In the genomic region with DNA sequence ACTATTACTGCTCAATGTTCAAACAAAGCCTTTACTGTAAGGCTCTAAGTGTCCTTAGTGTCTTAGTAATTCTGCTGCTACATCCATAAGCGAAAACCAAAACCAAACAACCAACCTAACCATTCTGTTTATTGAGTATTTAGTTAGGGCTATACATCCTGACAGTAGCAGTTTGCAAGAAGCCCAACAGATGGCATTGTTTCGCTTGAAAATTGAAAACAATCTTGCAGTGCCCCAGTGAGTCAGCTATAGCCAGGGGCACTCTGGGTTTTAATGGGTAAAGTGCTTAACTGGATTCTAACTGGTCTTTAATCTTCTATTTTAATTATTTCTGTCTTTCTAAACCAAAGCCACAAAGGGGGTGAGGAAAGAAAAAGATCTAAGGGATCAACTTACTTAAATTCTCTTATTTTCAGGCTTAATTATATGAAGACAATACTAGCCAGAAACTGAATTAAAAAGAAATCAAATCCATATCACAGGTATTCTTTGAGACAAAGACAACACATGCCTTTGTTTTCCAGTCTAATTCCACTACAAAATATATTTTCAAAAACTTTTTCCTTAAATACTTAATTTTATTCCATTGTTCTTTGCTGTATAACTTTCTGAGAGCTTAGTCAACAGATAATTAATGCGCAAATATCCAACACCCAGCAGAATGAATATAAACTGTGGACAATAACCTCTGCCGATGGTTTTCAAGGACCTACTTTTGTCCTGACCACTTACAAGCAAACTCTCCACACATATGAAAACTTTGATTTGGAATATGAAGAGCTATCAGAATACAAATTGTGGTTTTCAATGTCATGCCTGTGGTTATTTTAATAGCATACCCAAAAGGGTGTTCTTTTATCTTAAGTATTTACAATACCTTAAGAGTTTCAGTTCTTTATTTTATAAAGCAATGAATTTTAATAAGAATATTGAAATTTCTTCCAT, we compare ENCODE assay signal across 1 cellular context.
TF ChIP-seq lines count a peak whose summit lies in the region.

No MANE protein-coding gene starts in this region.

TF ChIP-seq in H1, 55 proteins besides CTCF, POLR2A, EP300 and RAD21 (continued from another document):
- TF ChIP-seq TAF7 (optimal IDR thresholded peaks at IDR 0.05; ENCODE audit: borderline replicate concordance, low read depth, low read length) (no peak), MAFK (IDR thresholded peaks at IDR 0.05; ENCODE audit: low read depth, low read length) (no peak), HDAC2 (IDR thresholded peaks at IDR 0.05; ENCODE audit: borderline replicate concordance in 1 of 2, low read depth in 2 of 2, low read length in 2 of 2) (no peak), ZNF274 (IDR thresholded peaks at IDR 0.05; ENCODE audit: borderline replicate concordance, extremely low read depth, low read length) (no peak), GTF2F1 (IDR thresholded peaks at IDR 0.05; ENCODE audit: borderline replicate concordance, low read depth, low read length) (no peak), SIRT6 (IDR thresholded peaks at IDR 0.05; ENCODE audit: low read length) (no peak), BACH1 (IDR thresholded peaks at IDR 0.05; ENCODE audit: low read length) (peak; percentile 34; the same call in 1 of the 2 replicates), JUND (IDR thresholded peaks at IDR 0.05; ENCODE audit: low read length) (peak; percentile 64)
- TF ChIP-seq, protein P1, sequence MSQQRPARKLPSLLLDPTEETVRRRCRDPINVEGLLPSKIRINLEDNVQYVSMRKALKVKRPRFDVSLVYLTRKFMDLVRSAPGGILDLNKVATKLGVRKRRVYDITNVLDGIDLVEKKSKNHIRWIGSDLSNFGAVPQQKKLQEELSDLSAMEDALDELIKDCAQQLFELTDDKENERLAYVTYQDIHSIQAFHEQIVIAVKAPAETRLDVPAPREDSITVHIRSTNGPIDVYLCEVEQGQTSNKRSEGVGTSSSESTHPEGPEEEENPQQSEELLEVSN (IDR thresholded peaks at IDR 0.05): no peak
